Comparison of ENCODE assay signal across 8 cellular contexts in the genomic region with DNA sequence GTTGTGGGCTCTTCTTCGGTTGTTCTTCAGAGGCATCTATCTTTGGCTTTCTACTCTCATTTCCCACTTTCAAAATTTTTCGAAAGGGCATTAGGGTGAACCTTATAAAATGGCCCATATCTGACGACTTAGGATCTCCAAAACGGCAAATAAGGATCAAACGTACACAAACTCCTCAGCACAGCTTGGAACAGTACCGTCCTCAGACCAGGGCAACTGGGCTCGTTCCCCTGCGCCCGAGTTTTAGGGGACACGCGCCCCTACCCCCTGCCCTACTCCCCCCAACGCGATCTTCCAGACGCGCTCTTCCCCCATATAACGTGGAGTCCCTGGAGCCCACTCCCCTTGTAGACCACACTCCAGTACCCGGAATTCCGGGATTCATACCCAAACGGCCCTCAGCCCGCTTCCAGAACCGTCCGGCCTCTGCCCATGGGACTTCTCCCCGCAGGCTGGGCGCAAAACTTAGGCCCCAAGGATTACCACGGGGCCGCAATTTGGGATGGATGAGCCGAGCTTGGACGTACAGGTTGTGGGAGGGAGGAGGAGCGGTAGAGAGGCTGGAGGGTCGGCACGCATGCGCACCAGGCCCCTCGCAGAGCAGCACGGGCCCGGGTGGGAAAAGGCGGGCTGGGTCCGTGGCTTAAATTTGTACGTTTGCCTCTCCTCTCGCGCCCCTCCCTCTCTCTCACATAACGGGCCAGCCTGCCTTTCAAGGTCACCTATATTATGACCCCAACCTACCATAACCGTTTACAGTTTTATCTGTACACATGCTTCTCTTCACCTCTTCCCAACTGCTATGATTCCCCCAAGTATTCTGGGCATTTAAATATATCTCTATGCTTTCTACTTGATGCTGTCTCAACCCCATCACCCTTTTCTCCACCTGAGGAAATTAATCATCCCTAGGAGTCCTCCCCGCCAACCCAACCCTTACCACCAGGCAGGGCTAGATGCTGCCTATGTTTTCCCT. TPM values are rescaled to one million over a fixed set of nuclear protein-coding genes. Genes with fewer than 3 reads are reported as not detected.
DNase-seq lines count a peak whose midpoint lies in the region; ATAC-seq and TF ChIP-seq lines count a peak whose summit lies in the region.

No MANE protein-coding gene starts in this region.

- H3K36me3 ChIP-seq in osteoblast (ENCODE audit: insufficient read depth, low read length) (no peaks in the 10 kb centered on the region), suprapubic skin (no peaks in the 10 kb centered on the region)

- no peak for TF ChIP-seq EP300 in suprapubic skin (IDR thresholded peaks at IDR 0.05)

- H2AFZ ChIP-seq in osteoblast (ENCODE audit: low read length) = peak overlapping the region; percentile 95

- H3K9me3 ChIP-seq in osteoblast (ENCODE audit: low read depth, low read length) = no peaks in the 10 kb centered on the region
- H3K9me3 ChIP-seq in suprapubic skin = no peaks in the 10 kb centered on the region

- no peaks in the 10 kb centered on the region for H3K79me2 ChIP-seq in osteoblast (ENCODE audit: insufficient read depth, low read length)

- no peaks in the 10 kb centered on the region for H3K27me3 ChIP-seq in osteoblast (ENCODE audit: insufficient read depth, low read length)
- H3K27me3 ChIP-seq in suprapubic skin = no peaks in the 10 kb centered on the region

- peak overlapping the region; percentile 69 for H3K4me2 ChIP-seq in osteoblast (ENCODE audit: insufficient read depth, low read length)

- H4K20me1 ChIP-seq in osteoblast (ENCODE audit: insufficient read depth, low read length) = no peaks in the 10 kb centered on the region

- WGBS in suprapubic skin = 41% methylated on average over 39 of the region's 43 CpGs

- peak; percentile 62 for ATAC-seq in GM21723 (IDR thresholded peaks at IDR 0.05; ENCODE audit: unreplicated experiment)
- ATAC-seq in esophagus mucosa = peak; percentile 32
- no peak for ATAC-seq in HG03520 (IDR thresholded peaks at IDR 0.05; ENCODE audit: unreplicated experiment)

- H3K27ac ChIP-seq in osteoblast (ENCODE audit: low read depth, low read length) (peak overlapping the region; percentile 51), suprapubic skin (no peak overlapping the region)

- peaks cover 23% of the 10 kb centered on the region for H3K4me1 ChIP-seq in osteoblast (ENCODE audit: insufficient read depth, low read length)
- peaks cover 14% of the 10 kb centered on the region for H3K4me1 ChIP-seq in suprapubic skin

- no peak for TF ChIP-seq POLR2A in suprapubic skin (IDR thresholded peaks at IDR 0.05)

- TF ChIP-seq CTCF in osteoblast (IDR thresholded peaks at IDR 0.05; ENCODE audit: extremely low read depth, low read depth, low read length) = no peak
- no peak for TF ChIP-seq CTCF in suprapubic skin (IDR thresholded peaks at IDR 0.05)

- DNase-seq in DMS114 treated with DMSO at 0.1 percent for 48 hours (lab: John Stamatoyannopoulos, UW; ENCODE audit: unreplicated experiment) (peak; percentile 31), NCI-H187 treated with DMSO at 0.1 percent for 48 hours (lab: John Stamatoyannopoulos, UW) (peak; percentile 5), osteoblast (ENCODE audit: insufficient read length, low spot score, missing footprints) (peak; percentile 81), suprapubic skin (ENCODE audit: low spot score in 2 of 2) (peak in 1 of 2 donors; percentile 67)
- peak; percentile 28 for DNase-seq in activated CD8-positive, alpha-beta memory T cell treated with anti-CD3 and anti-CD28 coated beads, Interleukin-2, amount 50 U/mL, for 24 hours (ENCODE audit: extremely low read depth)

- H3K4me3 ChIP-seq in osteoblast (ENCODE audit: insufficient read depth, low read length) (peak overlapping the region; percentile 82), suprapubic skin (peak overlapping the region; percentile 49)

RNA-seq across cellular contexts. Expression of a gene that starts 3.4 kb away (rescaled TPM):
- 0.12 TPM for total RNA-seq in esophagus mucosa
- 2.9 and 4.1 TPM in 2 replicates for total RNA-seq in osteoblast
- 1 to 10 TPM in 1 of 4 donors, under 1 TPM in 2, not detected in 1; 0.72 to 1.8 (median 0.94) TPM for total RNA-seq in suprapubic skin

RNA-seq across cellular contexts. Expression of a gene that starts 17.7 kb away (rescaled TPM):
- 12.8 TPM for total RNA-seq in esophagus mucosa
- 46.3 and 49.2 TPM in 2 replicates for total RNA-seq in osteoblast
- 10 to 100 TPM; 26.1 to 87.1 (median 32.8) TPM for total RNA-seq in suprapubic skin

RNA-seq across cellular contexts. Expression of a gene that starts 34.9 kb away (rescaled TPM):
- total RNA-seq in esophagus mucosa = 20.2 TPM
- total RNA-seq in osteoblast = 34.4 and 41.0 TPM in 2 replicates
- 10 to 100 TPM; 13.9 to 19.4 (median 15.9) TPM for total RNA-seq in suprapubic skin

RNA-seq across cellular contexts. Expression of a gene that starts 54.2 kb away (rescaled TPM):
- 21.0 TPM for total RNA-seq in esophagus mucosa
- total RNA-seq in osteoblast = 64.4 and 81.6 TPM in 2 replicates
- 10 to 100 TPM; 32.4 to 38.4 (median 34.8) TPM for total RNA-seq in suprapubic skin

RNA-seq across cellular contexts. Expression of a gene that starts 55.5 kb away (rescaled TPM):
- total RNA-seq in esophagus mucosa (6.3 TPM), osteoblast (3.3 and 3.8 TPM in 2 replicates), suprapubic skin (10 to 100 TPM; 37.9 to 71.5 (median 44.9) TPM)
